1 cellular context compared by ENCODE assay signal in genomic region chr12:117044790-117045174, GRCh38.
TF ChIP-seq lines count a peak whose summit lies in the region.

No MANE protein-coding gene starts in this region.

TF ChIP-seq in HepG2, 621 proteins besides CTCF, POLR2A, EP300 and RAD21 (continued from another document and continues in another):
- TF ChIP-seq, protein P1, sequence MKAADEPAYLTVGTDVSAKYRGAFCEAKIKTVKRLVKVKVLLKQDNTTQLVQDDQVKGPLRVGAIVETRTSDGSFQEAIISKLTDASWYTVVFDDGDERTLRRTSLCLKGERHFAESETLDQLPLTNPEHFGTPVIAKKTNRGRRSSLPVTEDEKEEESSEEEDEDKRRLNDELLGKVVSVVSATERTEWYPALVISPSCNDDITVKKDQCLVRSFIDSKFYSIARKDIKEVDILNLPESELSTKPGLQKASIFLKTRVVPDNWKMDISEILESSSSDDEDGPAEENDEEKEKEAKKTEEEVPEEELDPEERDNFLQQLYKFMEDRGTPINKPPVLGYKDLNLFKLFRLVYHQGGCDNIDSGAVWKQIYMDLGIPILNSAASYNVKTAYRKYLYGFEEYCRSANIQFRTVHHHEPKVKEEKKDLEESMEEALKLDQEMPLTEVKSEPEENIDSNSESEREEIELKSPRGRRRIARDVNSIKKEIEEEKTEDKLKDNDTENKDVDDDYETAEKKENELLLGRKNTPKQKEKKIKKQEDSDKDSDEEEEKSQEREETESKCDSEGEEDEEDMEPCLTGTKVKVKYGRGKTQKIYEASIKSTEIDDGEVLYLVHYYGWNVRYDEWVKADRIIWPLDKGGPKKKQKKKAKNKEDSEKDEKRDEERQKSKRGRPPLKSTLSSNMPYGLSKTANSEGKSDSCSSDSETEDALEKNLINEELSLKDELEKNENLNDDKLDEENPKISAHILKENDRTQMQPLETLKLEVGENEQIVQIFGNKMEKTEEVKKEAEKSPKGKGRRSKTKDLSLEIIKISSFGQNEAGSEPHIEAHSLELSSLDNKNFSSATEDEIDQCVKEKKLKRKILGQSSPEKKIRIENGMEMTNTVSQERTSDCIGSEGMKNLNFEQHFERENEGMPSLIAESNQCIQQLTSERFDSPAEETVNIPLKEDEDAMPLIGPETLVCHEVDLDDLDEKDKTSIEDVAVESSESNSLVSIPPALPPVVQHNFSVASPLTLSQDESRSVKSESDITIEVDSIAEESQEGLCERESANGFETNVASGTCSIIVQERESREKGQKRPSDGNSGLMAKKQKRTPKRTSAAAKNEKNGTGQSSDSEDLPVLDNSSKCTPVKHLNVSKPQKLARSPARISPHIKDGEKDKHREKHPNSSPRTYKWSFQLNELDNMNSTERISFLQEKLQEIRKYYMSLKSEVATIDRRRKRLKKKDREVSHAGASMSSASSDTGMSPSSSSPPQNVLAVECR (CRISPR knock-in tag; IDR thresholded peaks at IDR 0.05; ENCODE audit: borderline replicate concordance): peak; percentile 2; the same call in 1 of the 2 replicates
- TF ChIP-seq NR1H2 (CRISPR knock-in tag; IDR thresholded peaks at IDR 0.05; ENCODE audit: borderline replicate concordance, low read depth): no peak
- TF ChIP-seq CREM (IDR thresholded peaks at IDR 0.05): no peak
- no peak for TF ChIP-seq CREM (CRISPR knock-in tag; IDR thresholded peaks at IDR 0.05)
- TF ChIP-seq, protein P2, sequence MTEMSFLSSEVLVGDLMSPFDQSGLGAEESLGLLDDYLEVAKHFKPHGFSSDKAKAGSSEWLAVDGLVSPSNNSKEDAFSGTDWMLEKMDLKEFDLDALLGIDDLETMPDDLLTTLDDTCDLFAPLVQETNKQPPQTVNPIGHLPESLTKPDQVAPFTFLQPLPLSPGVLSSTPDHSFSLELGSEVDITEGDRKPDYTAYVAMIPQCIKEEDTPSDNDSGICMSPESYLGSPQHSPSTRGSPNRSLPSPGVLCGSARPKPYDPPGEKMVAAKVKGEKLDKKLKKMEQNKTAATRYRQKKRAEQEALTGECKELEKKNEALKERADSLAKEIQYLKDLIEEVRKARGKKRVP (CRISPR knock-in tag; IDR thresholded peaks at IDR 0.05): no peak
- 0 out of 2 replicates have a peak, but pooled peaks have one; percentile 37 for TF ChIP-seq ZFP1 (CRISPR knock-in tag; IDR thresholded peaks at IDR 0.05)
- no peak for TF ChIP-seq MATR3 (CRISPR knock-in tag; IDR thresholded peaks at IDR 0.05)
- no peak for TF ChIP-seq CREBL2 (CRISPR knock-in tag; IDR thresholded peaks at IDR 0.05; ENCODE audit: borderline replicate concordance)
- peak; percentile 50; the same call in 1 of the 2 replicates for TF ChIP-seq POLR2G (IDR thresholded peaks at IDR 0.05; ENCODE audit: low read depth, low read length)
- no peak for TF ChIP-seq FOXA1 (IDR thresholded peaks at IDR 0.05)
- TF ChIP-seq FOXA1 (CRISPR knock-in tag; IDR thresholded peaks at IDR 0.05): peak; percentile 69
- no peak for TF ChIP-seq HMGXB3 (CRISPR knock-in tag; IDR thresholded peaks at IDR 0.05; ENCODE audit: borderline replicate concordance)
- no peak for TF ChIP-seq ZNF563 (CRISPR knock-in tag; IDR thresholded peaks at IDR 0.05)
- TF ChIP-seq ZMAT3 (CRISPR knock-in tag; conservative IDR thresholded peaks at IDR 0.05): no peak
- peak; percentile 25; the same call in 1 of the 2 replicates for TF ChIP-seq ZBTB7B (CRISPR knock-in tag; IDR thresholded peaks at IDR 0.05)
- TF ChIP-seq DBP (CRISPR knock-in tag; IDR thresholded peaks at IDR 0.05; ENCODE audit: not compliant biosample characterization): no peak
- no peak for TF ChIP-seq ZNF597 (CRISPR knock-in tag; IDR thresholded peaks at IDR 0.05)
- TF ChIP-seq ZNF331 (CRISPR knock-in tag; IDR thresholded peaks at IDR 0.05): peak; percentile 41; the same call in 1 of the 2 replicates
- no peak for TF ChIP-seq IRF2 (CRISPR knock-in tag; IDR thresholded peaks at IDR 0.05)
- no peak; the same call in 1 of the 2 replicates for TF ChIP-seq BRD4 (CRISPR knock-in tag; IDR thresholded peaks at IDR 0.05)
- no peak for TF ChIP-seq DDIT3 (CRISPR knock-in tag; IDR thresholded peaks at IDR 0.05)
- TF ChIP-seq SAP130 (CRISPR knock-in tag; IDR thresholded peaks at IDR 0.05; ENCODE audit: low read depth): peak; percentile 64
- 0 out of 2 replicates have a peak, but pooled peaks have one; percentile 45 for TF ChIP-seq FOXA3 (CRISPR knock-in tag; IDR thresholded peaks at IDR 0.05)
- TF ChIP-seq ATAD3A (CRISPR knock-in tag; IDR thresholded peaks at IDR 0.05): no peak
- TF ChIP-seq SIX4 (CRISPR knock-in tag; IDR thresholded peaks at IDR 0.05): no peak
- TF ChIP-seq, protein P3, sequence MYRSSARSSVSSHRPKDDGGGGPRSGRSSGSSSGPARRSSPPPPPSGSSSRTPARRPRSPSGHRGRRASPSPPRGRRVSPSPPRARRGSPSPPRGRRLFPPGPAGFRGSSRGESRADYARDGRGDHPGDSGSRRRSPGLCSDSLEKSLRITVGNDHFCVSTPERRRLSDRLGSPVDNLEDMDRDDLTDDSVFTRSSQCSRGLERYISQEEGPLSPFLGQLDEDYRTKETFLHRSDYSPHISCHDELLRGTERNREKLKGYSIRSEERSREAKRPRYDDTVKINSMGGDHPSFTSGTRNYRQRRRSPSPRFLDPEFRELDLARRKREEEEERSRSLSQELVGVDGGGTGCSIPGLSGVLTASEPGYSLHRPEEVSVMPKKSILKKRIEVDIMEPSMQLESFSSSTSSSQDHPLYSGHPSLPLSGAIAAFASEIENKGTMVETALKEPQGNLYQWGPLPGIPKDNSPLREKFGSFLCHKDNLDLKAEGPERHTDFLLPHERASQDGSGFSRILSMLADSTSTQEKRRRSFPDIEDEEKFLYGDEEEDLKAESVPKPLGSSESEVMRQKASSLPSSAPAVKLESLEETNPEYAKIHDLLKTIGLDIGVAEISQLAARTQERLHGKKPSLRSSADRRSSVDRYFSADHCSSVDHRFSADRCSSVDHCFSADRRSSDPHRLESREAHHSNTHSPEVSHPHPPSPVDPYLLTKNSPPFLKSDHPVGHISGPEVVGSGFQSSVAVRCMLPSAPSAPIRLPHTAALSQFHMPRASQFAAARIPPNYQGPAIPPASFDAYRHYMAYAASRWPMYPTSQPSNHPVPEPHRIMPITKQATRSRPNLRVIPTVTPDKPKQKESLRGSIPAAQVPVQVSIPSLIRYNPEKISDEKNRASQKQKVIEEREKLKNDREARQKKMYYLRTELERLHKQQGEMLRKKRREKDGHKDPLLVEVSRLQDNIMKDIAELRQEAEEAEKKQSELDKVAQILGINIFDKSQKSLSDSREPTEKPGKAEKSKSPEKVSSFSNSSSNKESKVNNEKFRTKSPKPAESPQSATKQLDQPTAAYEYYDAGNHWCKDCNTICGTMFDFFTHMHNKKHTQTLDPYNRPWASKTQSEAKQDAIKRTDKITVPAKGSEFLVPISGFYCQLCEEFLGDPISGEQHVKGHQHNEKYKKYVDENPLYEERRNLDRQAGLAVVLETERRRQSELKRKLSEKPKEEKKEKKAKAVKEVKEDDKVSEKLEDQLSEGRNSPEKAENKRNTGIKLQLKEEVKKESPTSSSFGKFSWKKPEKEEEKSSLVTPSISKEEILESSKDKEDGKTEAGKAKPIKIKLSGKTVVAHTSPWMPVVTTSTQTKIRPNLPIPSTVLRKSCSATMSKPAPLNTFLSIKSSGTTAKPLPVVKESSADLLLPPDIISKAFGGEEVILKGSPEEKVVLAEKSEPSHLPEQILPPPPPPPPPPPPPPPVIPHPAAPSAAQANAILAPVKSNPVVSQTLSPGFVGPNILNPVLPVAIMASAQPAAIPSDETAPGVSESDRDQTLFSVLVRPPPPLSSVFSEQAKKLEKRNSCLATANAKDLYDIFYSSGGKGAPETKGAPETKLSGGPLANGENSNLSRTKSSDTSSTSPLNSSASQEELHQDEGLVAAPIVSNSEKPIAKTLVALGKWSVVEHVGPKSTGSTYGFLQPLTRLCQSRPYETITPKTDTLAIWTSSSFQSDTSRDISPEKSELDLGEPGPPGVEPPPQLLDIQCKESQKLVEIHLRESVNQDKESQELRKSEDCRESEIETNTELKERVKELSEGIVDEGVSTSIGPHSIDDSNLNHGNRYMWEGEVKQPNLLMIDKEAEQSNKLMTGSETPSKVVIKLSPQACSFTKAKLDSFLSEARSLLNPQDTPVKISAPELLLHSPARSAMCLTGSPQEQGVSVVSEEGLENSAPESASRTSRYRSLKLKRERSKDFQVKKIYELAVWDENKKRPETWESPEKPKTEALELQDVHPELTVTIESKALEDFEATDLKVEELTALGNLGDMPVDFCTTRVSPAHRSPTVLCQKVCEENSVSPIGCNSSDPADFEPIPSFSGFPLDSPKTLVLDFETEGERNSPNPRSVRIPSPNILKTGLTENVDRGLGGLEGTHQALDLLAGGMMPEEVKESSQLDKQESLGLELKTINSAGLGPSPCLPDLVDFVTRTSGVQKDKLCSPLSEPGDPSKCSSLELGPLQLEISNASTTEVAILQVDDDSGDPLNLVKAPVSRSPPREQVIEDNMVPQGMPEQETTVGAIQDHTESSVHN (CRISPR knock-in tag; IDR thresholded peaks at IDR 0.05): no peak
- no peak for TF ChIP-seq HNRNPK (IDR thresholded peaks at IDR 0.05; ENCODE audit: low read depth, low read length, poor library complexity, severe bottlenecking)
- 0 out of 2 replicates have a peak, but pooled peaks have one; percentile 24 for TF ChIP-seq KMT2A (CRISPR knock-in tag; IDR thresholded peaks at IDR 0.05)
- TF ChIP-seq, protein P4, sequence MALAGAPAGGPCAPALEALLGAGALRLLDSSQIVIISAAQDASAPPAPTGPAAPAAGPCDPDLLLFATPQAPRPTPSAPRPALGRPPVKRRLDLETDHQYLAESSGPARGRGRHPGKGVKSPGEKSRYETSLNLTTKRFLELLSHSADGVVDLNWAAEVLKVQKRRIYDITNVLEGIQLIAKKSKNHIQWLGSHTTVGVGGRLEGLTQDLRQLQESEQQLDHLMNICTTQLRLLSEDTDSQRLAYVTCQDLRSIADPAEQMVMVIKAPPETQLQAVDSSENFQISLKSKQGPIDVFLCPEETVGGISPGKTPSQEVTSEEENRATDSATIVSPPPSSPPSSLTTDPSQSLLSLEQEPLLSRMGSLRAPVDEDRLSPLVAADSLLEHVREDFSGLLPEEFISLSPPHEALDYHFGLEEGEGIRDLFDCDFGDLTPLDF (CRISPR knock-in tag; IDR thresholded peaks at IDR 0.05): no peak
- TF ChIP-seq ZNF766 (CRISPR knock-in tag; IDR thresholded peaks at IDR 0.05; ENCODE audit: borderline replicate concordance): no peak
- no peak for TF ChIP-seq SIX1 (CRISPR knock-in tag; IDR thresholded peaks at IDR 0.05; ENCODE audit: borderline replicate concordance)
- no peak for TF ChIP-seq ZNF260 (CRISPR knock-in tag; IDR thresholded peaks at IDR 0.05; ENCODE audit: borderline replicate concordance, low read depth)
- 0 out of 2 replicates have a peak, but pooled peaks have one; percentile 25 for TF ChIP-seq POLR2AphosphoS5 (IDR thresholded peaks at IDR 0.05; ENCODE audit: low read depth, low read length)
- TF ChIP-seq, protein P5, sequence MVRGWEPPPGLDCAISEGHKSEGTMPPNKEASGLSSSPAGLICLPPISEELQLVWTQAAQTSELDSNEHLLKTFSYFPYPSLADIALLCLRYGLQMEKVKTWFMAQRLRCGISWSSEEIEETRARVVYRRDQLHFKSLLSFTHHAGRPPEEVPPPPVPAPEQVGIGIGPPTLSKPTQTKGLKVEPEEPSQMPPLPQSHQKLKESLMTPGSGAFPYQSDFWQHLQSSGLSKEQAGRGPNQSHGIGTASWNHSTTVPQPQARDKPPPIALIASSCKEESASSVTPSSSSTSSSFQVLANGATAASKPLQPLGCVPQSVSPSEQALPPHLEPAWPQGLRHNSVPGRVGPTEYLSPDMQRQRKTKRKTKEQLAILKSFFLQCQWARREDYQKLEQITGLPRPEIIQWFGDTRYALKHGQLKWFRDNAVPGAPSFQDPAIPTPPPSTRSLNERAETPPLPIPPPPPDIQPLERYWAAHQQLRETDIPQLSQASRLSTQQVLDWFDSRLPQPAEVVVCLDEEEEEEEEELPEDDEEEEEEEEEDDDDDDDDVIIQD (CRISPR knock-in tag; IDR thresholded peaks at IDR 0.05; ENCODE audit: low read depth): no peak
- 0 out of 2 replicates have a peak, but pooled peaks have one; percentile 14 for TF ChIP-seq NAIF1 (CRISPR knock-in tag; IDR thresholded peaks at IDR 0.05; ENCODE audit: borderline replicate concordance)
